9 cellular contexts compared by ENCODE assay signal in the genomic region with DNA sequence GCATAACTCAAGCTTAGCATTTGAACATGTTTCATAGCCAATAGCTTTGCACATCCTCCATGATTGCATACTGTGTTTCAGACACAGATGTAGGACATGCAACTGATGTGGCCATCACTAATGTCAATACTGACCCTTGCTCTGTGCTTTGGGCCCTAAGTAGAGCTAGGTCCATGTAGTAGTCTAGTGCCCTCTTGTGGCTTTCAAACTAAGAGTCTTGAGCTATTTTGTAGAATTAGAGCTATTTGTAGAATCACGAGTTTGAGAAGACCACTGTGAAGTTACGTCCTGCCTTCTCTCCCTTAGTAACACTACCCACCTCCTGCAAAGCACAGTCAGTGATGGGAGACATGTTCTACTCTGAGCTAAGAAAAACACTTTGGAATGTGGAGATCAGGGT.
DNase-seq lines count a peak whose midpoint lies in the region; ATAC-seq, FAIRE-seq and TF ChIP-seq lines count a peak whose summit lies in the region.
"Had no signal": no experiment of that assay in that cellular context is flagged by ENCODE, and none has a peak within 500 bp of the region (broad histone marks: within the 10 kb centered on the region; RNA-seq: fewer than 3 reads in every experiment).

No MANE protein-coding gene starts in this region.

- no peak overlapping the region for H3K4me2 ChIP-seq in A549

- CTCF ChIA-PET in A549 (lab: Yijun Ruan, JAX): interaction anchor here (0.6 to 1.6 kb wide), 6 partner anchors 9 to 484 kb away, joined by 3 to 6 read pairs (median 5); no protein-coding TSS in a partner anchor

- no peak for TF ChIP-seq POLR2A in A549 (IDR thresholded peaks at IDR 0.05; ENCODE audit: low read length)

- no peak overlapping the region for H3K27ac ChIP-seq in A549
- H3K27ac ChIP-seq in lung (ENCODE audit: low read depth in 1 of 2, low read length in 1 of 2): no peak overlapping the region

- TF ChIP-seq CTCF in A549 (IDR thresholded peaks at IDR 0.05) (peak; percentile 52), cardiac fibroblast (IDR thresholded peaks at IDR 0.05; ENCODE audit: low read depth, low read length) (peak; percentile 64), lung (IDR thresholded peaks at IDR 0.05; ENCODE audit: control extremely low read depth, extremely low read depth) (peak; percentile 30)

- no peak for TF ChIP-seq EP300 in A549 (IDR thresholded peaks at IDR 0.05)

- POLR2A ChIA-PET in A549 (lab: Yijun Ruan, JAX): no interaction called here

- no peaks in the 10 kb centered on the region for H3K27me3 ChIP-seq in lung (ENCODE audit: control insufficient read depth, insufficient read depth)

- 30% methylated on average over 2 of the region's 2 CpGs for WGBS in A549 (ENCODE audit: missing lambda C conversion rate)
- 33 to 45% methylated on average over 2 of the region's 2 CpGs for WGBS in lung, 2 donors

- DNase-seq in A549 (ENCODE audit: low read depth in 1 of 2, low spot score in 1 of 2) (peak in 1 of 2 experiments; percentile 60), NCI-H460 (ENCODE audit: extremely low read depth, low read depth) (peak; percentile 44), cardiac fibroblast (ENCODE audit: low read depth in 2 of 2) (peak; percentile 68 to 76), lung (ENCODE audit: low spot score) (no peak), activated gamma-delta T cell (lab: John Stamatoyannopoulos, UW) (no peak)
- DNase-seq: activated naive CD8-positive, alpha-beta T cell treated with anti-CD3 and anti-CD28 coated beads, Interleukin-2, amount 10 ng/mL, durations not matched to agents 7 days and 5 days had no signal

- no peak for FAIRE-seq in A549 (lab: Jason Lieb, UNC)

- no peaks in the 10 kb centered on the region for H3K36me3 ChIP-seq in lung (ENCODE audit: control insufficient read depth in 2 of 2, insufficient read depth in 2 of 2, low read length in 2 of 2)

- no peaks in the 10 kb centered on the region for H3K9me3 ChIP-seq in A549
- peaks cover 0 to 1% of the 10 kb centered on the region in 2 donors for H3K9me3 ChIP-seq in lung (ENCODE audit: control insufficient read depth in 2 of 2, insufficient read depth in 1 of 2, low read length in 1 of 2)

- no peak overlapping the region for H3K4me3 ChIP-seq in A549
- H3K4me3 ChIP-seq in cardiac fibroblast (replicated peaks in 1 of 2; ENCODE audit: low read depth in 2 of 2, low read length in 2 of 2): no peak overlapping the region
- H3K4me3 ChIP-seq in lung: no peak overlapping the region

- ATAC-seq in A549: peak; percentile 30 to 82; a peak in 4 of 6 replicates
- ATAC-seq in GM18867 (IDR thresholded peaks at IDR 0.05; ENCODE audit: unreplicated experiment): peak; percentile 48
- ATAC-seq in lung (ENCODE audit: insufficient read depth, low FRiP score): no peak
- ATAC-seq in HG03196 (IDR thresholded peaks at IDR 0.05; ENCODE audit: unreplicated experiment): no peak
- no peak for ATAC-seq in GM18520 (IDR thresholded peaks at IDR 0.05; ENCODE audit: unreplicated experiment)

- peak; percentile 64 to 76 for TF ChIP-seq RAD21 in A549 (conservative IDR thresholded peaks at IDR 0.05 in 1 of 2, IDR thresholded peaks at IDR 0.05 in 1 of 2)

- H3K4me1 ChIP-seq in A549 (no peaks in the 10 kb centered on the region), lung (ENCODE audit: control insufficient read depth in 2 of 2, insufficient read depth in 2 of 2, low read length in 2 of 2) (peaks cover 0 to 3% of the 10 kb centered on the region in 2 donors)

TF ChIP-seq in A549, 52 proteins besides CTCF, POLR2A, EP300 and RAD21:
- no peak for TF ChIP-seq MAZ (IDR thresholded peaks at IDR 0.05; ENCODE audit: borderline replicate concordance, low read depth, low read length)
- peak; percentile 64 for TF ChIP-seq SMC3 (IDR thresholded peaks at IDR 0.05)

Comparison
In these comparisons a context has a peak if more than half of its experiments do, and no peak if none do; other contexts are left out.
1. ATAC-seq: peak in A549 (2 of 2) and GM18867 (single experiment); none in lung (single experiment), HG03196 (single experiment) and GM18520 (single experiment).
2. DNase-seq: peak in NCI-H460 (single experiment) and cardiac fibroblast (2 of 2); none in lung (single experiment) and activated gamma-delta T cell (single experiment).
3. Peak in every context shown above with its lines, with median percentiles within 50 percentile points of each other: CTCF ChIP-seq.